In the genomic region with DNA sequence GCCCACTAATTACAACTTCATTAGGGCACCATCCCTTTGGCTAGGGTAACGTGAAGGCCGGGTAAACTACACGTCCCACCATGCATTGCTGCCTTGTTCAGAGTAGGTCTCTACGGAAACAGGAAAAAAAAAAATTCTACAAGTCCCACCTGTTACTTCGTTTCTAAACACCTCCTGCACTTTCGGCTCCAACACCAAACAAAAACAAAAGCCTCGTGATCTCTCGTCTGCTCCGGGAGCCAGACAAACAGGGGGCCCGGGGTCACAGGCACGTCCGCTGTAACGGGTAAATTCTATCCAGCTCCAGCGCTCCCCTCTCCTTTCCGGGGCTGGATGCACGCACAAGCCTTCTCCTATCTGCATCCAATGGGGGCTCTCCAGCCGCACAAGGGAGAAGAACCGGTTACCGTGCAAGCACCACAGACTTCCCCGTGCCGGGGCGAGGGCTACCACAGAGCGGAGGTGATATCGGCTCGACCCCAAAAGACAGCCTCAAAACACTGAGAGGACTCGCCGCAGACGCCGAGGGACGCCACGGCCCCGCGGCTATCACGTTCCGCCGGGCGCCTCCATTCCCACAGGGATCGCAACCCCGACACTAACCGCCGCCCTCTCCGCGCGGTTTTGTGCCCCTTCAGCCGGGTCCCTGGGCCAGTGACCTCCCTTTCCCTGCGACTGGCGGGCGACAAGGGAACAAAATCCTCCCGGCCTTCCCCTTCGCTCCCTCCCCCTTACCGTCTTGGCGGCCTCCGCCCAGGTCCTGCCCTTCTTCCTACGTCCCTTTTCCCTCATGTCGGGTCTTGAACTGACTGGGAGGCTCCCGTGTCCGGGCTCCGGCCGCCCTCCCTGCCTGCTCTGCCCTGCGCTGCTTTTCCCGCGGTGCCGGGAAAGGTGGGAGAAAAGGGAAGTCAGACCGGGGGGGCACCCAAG, we compare ENCODE assay signal across 1 cellular context.
TF ChIP-seq lines count a peak whose summit lies in the region.

No MANE protein-coding gene starts in this region.

TF ChIP-seq in K562, 482 proteins besides CTCF, POLR2A, EP300 and RAD21 (continued from another document and continues in another):
- TF ChIP-seq, protein P1, sequence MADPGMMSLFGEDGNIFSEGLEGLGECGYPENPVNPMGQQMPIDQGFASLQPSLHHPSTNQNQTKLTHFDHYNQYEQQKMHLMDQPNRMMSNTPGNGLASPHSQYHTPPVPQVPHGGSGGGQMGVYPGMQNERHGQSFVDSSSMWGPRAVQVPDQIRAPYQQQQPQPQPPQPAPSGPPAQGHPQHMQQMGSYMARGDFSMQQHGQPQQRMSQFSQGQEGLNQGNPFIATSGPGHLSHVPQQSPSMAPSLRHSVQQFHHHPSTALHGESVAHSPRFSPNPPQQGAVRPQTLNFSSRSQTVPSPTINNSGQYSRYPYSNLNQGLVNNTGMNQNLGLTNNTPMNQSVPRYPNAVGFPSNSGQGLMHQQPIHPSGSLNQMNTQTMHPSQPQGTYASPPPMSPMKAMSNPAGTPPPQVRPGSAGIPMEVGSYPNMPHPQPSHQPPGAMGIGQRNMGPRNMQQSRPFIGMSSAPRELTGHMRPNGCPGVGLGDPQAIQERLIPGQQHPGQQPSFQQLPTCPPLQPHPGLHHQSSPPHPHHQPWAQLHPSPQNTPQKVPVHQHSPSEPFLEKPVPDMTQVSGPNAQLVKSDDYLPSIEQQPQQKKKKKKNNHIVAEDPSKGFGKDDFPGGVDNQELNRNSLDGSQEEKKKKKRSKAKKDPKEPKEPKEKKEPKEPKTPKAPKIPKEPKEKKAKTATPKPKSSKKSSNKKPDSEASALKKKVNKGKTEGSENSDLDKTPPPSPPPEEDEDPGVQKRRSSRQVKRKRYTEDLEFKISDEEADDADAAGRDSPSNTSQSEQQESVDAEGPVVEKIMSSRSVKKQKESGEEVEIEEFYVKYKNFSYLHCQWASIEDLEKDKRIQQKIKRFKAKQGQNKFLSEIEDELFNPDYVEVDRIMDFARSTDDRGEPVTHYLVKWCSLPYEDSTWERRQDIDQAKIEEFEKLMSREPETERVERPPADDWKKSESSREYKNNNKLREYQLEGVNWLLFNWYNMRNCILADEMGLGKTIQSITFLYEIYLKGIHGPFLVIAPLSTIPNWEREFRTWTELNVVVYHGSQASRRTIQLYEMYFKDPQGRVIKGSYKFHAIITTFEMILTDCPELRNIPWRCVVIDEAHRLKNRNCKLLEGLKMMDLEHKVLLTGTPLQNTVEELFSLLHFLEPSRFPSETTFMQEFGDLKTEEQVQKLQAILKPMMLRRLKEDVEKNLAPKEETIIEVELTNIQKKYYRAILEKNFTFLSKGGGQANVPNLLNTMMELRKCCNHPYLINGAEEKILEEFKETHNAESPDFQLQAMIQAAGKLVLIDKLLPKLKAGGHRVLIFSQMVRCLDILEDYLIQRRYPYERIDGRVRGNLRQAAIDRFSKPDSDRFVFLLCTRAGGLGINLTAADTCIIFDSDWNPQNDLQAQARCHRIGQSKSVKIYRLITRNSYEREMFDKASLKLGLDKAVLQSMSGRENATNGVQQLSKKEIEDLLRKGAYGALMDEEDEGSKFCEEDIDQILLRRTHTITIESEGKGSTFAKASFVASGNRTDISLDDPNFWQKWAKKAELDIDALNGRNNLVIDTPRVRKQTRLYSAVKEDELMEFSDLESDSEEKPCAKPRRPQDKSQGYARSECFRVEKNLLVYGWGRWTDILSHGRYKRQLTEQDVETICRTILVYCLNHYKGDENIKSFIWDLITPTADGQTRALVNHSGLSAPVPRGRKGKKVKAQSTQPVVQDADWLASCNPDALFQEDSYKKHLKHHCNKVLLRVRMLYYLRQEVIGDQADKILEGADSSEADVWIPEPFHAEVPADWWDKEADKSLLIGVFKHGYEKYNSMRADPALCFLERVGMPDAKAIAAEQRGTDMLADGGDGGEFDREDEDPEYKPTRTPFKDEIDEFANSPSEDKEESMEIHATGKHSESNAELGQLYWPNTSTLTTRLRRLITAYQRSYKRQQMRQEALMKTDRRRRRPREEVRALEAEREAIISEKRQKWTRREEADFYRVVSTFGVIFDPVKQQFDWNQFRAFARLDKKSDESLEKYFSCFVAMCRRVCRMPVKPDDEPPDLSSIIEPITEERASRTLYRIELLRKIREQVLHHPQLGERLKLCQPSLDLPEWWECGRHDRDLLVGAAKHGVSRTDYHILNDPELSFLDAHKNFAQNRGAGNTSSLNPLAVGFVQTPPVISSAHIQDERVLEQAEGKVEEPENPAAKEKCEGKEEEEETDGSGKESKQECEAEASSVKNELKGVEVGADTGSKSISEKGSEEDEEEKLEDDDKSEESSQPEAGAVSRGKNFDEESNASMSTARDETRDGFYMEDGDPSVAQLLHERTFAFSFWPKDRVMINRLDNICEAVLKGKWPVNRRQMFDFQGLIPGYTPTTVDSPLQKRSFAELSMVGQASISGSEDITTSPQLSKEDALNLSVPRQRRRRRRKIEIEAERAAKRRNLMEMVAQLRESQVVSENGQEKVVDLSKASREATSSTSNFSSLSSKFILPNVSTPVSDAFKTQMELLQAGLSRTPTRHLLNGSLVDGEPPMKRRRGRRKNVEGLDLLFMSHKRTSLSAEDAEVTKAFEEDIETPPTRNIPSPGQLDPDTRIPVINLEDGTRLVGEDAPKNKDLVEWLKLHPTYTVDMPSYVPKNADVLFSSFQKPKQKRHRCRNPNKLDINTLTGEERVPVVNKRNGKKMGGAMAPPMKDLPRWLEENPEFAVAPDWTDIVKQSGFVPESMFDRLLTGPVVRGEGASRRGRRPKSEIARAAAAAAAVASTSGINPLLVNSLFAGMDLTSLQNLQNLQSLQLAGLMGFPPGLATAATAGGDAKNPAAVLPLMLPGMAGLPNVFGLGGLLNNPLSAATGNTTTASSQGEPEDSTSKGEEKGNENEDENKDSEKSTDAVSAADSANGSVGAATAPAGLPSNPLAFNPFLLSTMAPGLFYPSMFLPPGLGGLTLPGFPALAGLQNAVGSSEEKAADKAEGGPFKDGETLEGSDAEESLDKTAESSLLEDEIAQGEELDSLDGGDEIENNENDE (IDR thresholded peaks at IDR 0.05; ENCODE audit: low read depth, low read length) = no peak
- no peak for TF ChIP-seq ZNF668 (CRISPR knock-in tag; IDR thresholded peaks at IDR 0.05)
- no peak for TF ChIP-seq ZNF707 (CRISPR knock-in tag; conservative IDR thresholded peaks at IDR 0.05)
- no peak for TF ChIP-seq HEY1 (CRISPR knock-in tag; IDR thresholded peaks at IDR 0.05; ENCODE audit: borderline replicate concordance)
- TF ChIP-seq EGR1 (conservative IDR thresholded peaks at IDR 0.05) = no peak
- TF ChIP-seq, protein P2, sequence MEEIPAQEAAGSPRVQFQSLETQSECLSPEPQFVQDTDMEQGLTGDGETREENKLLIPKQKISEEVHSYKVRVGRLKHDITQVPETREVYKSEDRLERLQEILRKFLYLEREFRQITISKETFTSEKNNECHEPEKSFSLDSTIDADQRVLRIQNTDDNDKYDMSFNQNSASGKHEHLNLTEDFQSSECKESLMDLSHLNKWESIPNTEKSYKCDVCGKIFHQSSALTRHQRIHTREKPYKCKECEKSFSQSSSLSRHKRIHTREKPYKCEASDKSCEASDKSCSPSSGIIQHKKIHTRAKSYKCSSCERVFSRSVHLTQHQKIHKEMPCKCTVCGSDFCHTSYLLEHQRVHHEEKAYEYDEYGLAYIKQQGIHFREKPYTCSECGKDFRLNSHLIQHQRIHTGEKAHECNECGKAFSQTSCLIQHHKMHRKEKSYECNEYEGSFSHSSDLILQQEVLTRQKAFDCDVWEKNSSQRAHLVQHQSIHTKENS (CRISPR knock-in tag; IDR thresholded peaks at IDR 0.05) = no peak
- TF ChIP-seq, protein P3, sequence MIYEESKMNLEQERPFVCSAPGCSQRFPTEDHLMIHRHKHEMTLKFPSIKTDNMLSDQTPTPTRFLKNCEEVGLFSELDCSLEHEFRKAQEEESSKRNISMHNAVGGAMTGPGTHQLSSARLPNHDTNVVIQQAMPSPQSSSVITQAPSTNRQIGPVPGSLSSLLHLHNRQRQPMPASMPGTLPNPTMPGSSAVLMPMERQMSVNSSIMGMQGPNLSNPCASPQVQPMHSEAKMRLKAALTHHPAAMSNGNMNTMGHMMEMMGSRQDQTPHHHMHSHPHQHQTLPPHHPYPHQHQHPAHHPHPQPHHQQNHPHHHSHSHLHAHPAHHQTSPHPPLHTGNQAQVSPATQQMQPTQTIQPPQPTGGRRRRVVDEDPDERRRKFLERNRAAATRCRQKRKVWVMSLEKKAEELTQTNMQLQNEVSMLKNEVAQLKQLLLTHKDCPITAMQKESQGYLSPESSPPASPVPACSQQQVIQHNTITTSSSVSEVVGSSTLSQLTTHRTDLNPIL (CRISPR knock-in tag; IDR thresholded peaks at IDR 0.05) = no peak
- TF ChIP-seq, protein P4, sequence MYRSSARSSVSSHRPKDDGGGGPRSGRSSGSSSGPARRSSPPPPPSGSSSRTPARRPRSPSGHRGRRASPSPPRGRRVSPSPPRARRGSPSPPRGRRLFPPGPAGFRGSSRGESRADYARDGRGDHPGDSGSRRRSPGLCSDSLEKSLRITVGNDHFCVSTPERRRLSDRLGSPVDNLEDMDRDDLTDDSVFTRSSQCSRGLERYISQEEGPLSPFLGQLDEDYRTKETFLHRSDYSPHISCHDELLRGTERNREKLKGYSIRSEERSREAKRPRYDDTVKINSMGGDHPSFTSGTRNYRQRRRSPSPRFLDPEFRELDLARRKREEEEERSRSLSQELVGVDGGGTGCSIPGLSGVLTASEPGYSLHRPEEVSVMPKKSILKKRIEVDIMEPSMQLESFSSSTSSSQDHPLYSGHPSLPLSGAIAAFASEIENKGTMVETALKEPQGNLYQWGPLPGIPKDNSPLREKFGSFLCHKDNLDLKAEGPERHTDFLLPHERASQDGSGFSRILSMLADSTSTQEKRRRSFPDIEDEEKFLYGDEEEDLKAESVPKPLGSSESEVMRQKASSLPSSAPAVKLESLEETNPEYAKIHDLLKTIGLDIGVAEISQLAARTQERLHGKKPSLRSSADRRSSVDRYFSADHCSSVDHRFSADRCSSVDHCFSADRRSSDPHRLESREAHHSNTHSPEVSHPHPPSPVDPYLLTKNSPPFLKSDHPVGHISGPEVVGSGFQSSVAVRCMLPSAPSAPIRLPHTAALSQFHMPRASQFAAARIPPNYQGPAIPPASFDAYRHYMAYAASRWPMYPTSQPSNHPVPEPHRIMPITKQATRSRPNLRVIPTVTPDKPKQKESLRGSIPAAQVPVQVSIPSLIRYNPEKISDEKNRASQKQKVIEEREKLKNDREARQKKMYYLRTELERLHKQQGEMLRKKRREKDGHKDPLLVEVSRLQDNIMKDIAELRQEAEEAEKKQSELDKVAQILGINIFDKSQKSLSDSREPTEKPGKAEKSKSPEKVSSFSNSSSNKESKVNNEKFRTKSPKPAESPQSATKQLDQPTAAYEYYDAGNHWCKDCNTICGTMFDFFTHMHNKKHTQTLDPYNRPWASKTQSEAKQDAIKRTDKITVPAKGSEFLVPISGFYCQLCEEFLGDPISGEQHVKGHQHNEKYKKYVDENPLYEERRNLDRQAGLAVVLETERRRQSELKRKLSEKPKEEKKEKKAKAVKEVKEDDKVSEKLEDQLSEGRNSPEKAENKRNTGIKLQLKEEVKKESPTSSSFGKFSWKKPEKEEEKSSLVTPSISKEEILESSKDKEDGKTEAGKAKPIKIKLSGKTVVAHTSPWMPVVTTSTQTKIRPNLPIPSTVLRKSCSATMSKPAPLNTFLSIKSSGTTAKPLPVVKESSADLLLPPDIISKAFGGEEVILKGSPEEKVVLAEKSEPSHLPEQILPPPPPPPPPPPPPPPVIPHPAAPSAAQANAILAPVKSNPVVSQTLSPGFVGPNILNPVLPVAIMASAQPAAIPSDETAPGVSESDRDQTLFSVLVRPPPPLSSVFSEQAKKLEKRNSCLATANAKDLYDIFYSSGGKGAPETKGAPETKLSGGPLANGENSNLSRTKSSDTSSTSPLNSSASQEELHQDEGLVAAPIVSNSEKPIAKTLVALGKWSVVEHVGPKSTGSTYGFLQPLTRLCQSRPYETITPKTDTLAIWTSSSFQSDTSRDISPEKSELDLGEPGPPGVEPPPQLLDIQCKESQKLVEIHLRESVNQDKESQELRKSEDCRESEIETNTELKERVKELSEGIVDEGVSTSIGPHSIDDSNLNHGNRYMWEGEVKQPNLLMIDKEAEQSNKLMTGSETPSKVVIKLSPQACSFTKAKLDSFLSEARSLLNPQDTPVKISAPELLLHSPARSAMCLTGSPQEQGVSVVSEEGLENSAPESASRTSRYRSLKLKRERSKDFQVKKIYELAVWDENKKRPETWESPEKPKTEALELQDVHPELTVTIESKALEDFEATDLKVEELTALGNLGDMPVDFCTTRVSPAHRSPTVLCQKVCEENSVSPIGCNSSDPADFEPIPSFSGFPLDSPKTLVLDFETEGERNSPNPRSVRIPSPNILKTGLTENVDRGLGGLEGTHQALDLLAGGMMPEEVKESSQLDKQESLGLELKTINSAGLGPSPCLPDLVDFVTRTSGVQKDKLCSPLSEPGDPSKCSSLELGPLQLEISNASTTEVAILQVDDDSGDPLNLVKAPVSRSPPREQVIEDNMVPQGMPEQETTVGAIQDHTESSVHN (IDR thresholded peaks at IDR 0.05; ENCODE audit: borderline replicate concordance in 1 of 2, low read depth in 1 of 2) = no peak
- TF ChIP-seq ZNF408 (CRISPR knock-in tag; IDR thresholded peaks at IDR 0.05; ENCODE audit: low read depth) = no peak
- TF ChIP-seq, protein P5, sequence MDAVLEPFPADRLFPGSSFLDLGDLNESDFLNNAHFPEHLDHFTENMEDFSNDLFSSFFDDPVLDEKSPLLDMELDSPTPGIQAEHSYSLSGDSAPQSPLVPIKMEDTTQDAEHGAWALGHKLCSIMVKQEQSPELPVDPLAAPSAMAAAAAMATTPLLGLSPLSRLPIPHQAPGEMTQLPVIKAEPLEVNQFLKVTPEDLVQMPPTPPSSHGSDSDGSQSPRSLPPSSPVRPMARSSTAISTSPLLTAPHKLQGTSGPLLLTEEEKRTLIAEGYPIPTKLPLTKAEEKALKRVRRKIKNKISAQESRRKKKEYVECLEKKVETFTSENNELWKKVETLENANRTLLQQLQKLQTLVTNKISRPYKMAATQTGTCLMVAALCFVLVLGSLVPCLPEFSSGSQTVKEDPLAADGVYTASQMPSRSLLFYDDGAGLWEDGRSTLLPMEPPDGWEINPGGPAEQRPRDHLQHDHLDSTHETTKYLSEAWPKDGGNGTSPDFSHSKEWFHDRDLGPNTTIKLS (IDR thresholded peaks at IDR 0.05; ENCODE audit: borderline replicate concordance, low read depth) = peak; percentile 52; the same call in 1 of the 2 replicates
- peak; percentile 51; the same call in 1 of the 2 replicates for TF ChIP-seq BRD4 (IDR thresholded peaks at IDR 0.05)
- TF ChIP-seq FOXJ3 (CRISPR knock-in tag; IDR thresholded peaks at IDR 0.05) = no peak
- TF ChIP-seq, protein P6, sequence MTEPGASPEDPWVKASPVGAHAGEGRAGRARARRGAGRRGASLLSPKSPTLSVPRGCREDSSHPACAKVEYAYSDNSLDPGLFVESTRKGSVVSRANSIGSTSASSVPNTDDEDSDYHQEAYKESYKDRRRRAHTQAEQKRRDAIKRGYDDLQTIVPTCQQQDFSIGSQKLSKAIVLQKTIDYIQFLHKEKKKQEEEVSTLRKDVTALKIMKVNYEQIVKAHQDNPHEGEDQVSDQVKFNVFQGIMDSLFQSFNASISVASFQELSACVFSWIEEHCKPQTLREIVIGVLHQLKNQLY (CRISPR knock-in tag; conservative IDR thresholded peaks at IDR 0.05) = no peak
- TF ChIP-seq, protein P7, sequence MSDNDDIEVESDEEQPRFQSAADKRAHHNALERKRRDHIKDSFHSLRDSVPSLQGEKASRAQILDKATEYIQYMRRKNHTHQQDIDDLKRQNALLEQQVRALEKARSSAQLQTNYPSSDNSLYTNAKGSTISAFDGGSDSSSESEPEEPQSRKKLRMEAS (CRISPR knock-in tag; IDR thresholded peaks at IDR 0.05) = 0 out of 2 replicates have a peak, but pooled peaks have one; percentile 29
- no peak for TF ChIP-seq KLF16 (IDR thresholded peaks at IDR 0.05)
- no peak for TF ChIP-seq THRAP3 (IDR thresholded peaks at IDR 0.05; ENCODE audit: borderline replicate concordance)
